14 cellular contexts compared by ENCODE assay signal in genomic region chr13:97905517-97905916, GRCh38. TPM values are rescaled to one million over a fixed set of nuclear protein-coding genes. Genes with fewer than 3 reads are reported as not detected.
A peak's percentile ranks its signal among the peaks of the same experiment; 100 is the strongest.
DNase-seq lines count a peak whose midpoint lies in the region; ATAC-seq, FAIRE-seq and TF ChIP-seq lines count a peak whose summit lies in the region.
"Had no signal": no experiment of that assay in that cellular context is flagged by ENCODE, and none has a peak within 500 bp of the region (broad histone marks: within the 10 kb centered on the region; RNA-seq: fewer than 3 reads in every experiment).

No MANE protein-coding gene starts in this region.

- no peaks in the 10 kb centered on the region for H3K27me3 Mint-ChIP-seq in osteocyte (ENCODE audit: unreplicated experiment)
- H3K27me3 Mint-ChIP-seq: IgD-negative memory B cell had no signal

- ATAC-seq in sciatic nerve: peak; percentile 63
- no peak for ATAC-seq in GM21717 (IDR thresholded peaks at IDR 0.05; ENCODE audit: unreplicated experiment)
- ATAC-seq in GM18858 (IDR thresholded peaks at IDR 0.05; ENCODE audit: unreplicated experiment): no peak
- ATAC-seq: GM23338 had no signal

- TF ChIP-seq POLR2A in H54 (IDR thresholded peaks at IDR 0.05; ENCODE audit: low read depth, low read length): no peak

- peaks cover 1% of the 10 kb centered on the region for H3K9me3 Mint-ChIP-seq in osteocyte (ENCODE audit: unreplicated experiment)
- H3K9me3 Mint-ChIP-seq: GM23338 had no signal

- TF ChIP-seq CTCF in osteocyte (IDR thresholded peaks at IDR 0.05): no peak

- no peak for DNase-seq in H54 (ENCODE audit: insufficient read length, low spot score)
- DNase-seq in fibroblast of gingiva (ENCODE audit: low read depth): peak; percentile 58
- no peak for DNase-seq in sciatic nerve (ENCODE audit: low spot score)
- DNase-seq in osteocyte (ENCODE audit: extremely low spot score, unreplicated experiment): no peak
- no peak for DNase-seq in GF-D8 (lab: John Stamatoyannopoulos, UW)
- DNase-seq: BE2C; CD4-positive, alpha-beta memory T cell; DMS79; H9 had no signal

- H3K4me1 Mint-ChIP-seq in osteocyte (ENCODE audit: unreplicated experiment): no peaks in the 10 kb centered on the region
- H3K4me1 Mint-ChIP-seq: CD4-positive, alpha-beta memory T cell; IgD-negative memory B cell had no signal

- peak; percentile 11 for FAIRE-seq in H54 (lab: Jason Lieb, UNC)
- FAIRE-seq: A204.1 had no signal

- intact Hi-C loops in sciatic nerve (cut with DNase I): no loop called here

- H3K27ac Mint-ChIP-seq in osteocyte (ENCODE audit: unreplicated experiment): no peak overlapping the region
- H3K27ac Mint-ChIP-seq: CD4-positive, alpha-beta memory T cell; GM23338; H9; IgD-negative memory B cell had no signal

- H3K4me3 Mint-ChIP-seq in osteocyte (ENCODE audit: unreplicated experiment): no peak overlapping the region
- H3K4me3 Mint-ChIP-seq: CD4-positive, alpha-beta memory T cell; GM23338; H9; IgD-negative memory B cell had no signal

- H3K36me3 Mint-ChIP-seq in osteocyte (ENCODE audit: unreplicated experiment): no peaks in the 10 kb centered on the region
- H3K36me3 Mint-ChIP-seq: CD4-positive, alpha-beta memory T cell had no signal

RNA-seq across cellular contexts. Expression of gene IPO5, which starts 48.0 kb away (rescaled TPM):
- 115 TPM for total RNA-seq in sciatic nerve
- 143 and 145 TPM in 2 replicates for total RNA-seq in osteocyte
